8 cellular contexts compared by ENCODE assay signal in the genomic region with DNA sequence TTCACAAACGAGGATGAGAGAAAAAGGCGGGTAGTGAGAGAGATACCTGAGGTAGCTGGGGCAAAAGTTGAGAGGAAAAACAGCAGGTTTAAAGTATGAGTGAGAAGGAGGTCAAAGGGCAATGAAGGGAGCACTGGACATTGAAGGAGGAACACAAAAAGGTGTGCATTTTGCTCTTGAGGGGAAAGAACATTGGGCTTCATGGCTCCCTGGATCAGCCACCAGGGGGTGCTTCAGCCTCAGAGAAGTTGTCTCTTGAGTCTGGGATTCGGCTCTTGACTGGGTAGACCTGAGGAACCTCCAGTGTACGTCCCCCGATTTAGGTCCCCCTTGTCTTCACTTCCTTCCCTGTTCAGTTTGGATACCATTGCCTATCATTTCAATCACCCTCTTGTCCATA.
DNase-seq lines count a peak whose midpoint lies in the region; ATAC-seq, FAIRE-seq and TF ChIP-seq lines count a peak whose summit lies in the region.

No MANE protein-coding gene starts in this region.

- peak; percentile 78 to 92 for TF ChIP-seq RAD21 in K562 (CRISPR knock-in tag; conservative IDR thresholded peaks at IDR 0.05 in 1 of 2, IDR thresholded peaks at IDR 0.05 in 1 of 2)

- ATAC-seq in K562, result peak; percentile 95

- DNase-seq in CD14-positive monocyte (ENCODE audit: low spot score), result no peak
- DNase-seq in HCEC 1CT, result peak; percentile 54
- peak; percentile 11 for DNase-seq in RKO (ENCODE audit: low spot score)
- peak; percentile 42 to 66 (median 56) for DNase-seq in K562 (ENCODE audit: extremely low read depth in 1 of 4, low spot score in 3 of 4)
- DNase-seq in keratinocyte (ENCODE audit: low read depth, low spot score), result no peak
- DNase-seq in stimulated activated CD8-positive, alpha-beta memory T cell treated with anti-CD3 and anti-CD28 coated beads, Interleukin-4, amount 100 ng/mL, for 24 hours (ENCODE audit: low read depth), result peak; percentile 10
- DNase-seq in occipital lobe (lab: John Stamatoyannopoulos, UW), result no peak
- DNase-seq in activated T-helper 2 cell treated with anti-CD3 and anti-CD28 coated beads, Interferon-gamma antibody, Interleukin-2, Interleukin-4, amounts not matched to agents 10 μg/mL and 5 μg/mL and 100 μg/mL, durations not matched to agents 14 hours and 24 hours and 36 hours (ENCODE audit: low spot score), result no peak

- H3K27ac Mint-ChIP-seq in CD14-positive monocyte, result no peak overlapping the region
- H3K27ac Mint-ChIP-seq in activated T-helper 2 cell treated with anti-CD3 and anti-CD28 coated beads, Interferon-gamma antibody, Interleukin-2, Interleukin-4, amounts not matched to agents 10 μg/mL and 5 μg/mL and 100 μg/mL, durations not matched to agents 14 hours and 24 hours and 36 hours, result no peak overlapping the region

- H3K27me3 Mint-ChIP-seq in CD14-positive monocyte (ENCODE audit: low read depth in 3 of 3), result peaks cover 9 to 22% (median 20%) of the 10 kb centered on the region in 3 donors
- peaks cover 23% of the 10 kb centered on the region for H3K27me3 Mint-ChIP-seq in activated T-helper 2 cell treated with anti-CD3 and anti-CD28 coated beads, Interferon-gamma antibody, Interleukin-2, Interleukin-4, amounts not matched to agents 10 μg/mL and 5 μg/mL and 100 μg/mL, durations not matched to agents 14 hours and 24 hours and 36 hours (ENCODE audit: low read depth)

- TF ChIP-seq CTCF in CD14-positive monocyte (IDR thresholded peaks at IDR 0.05) (peak; percentile 66), K562 (IDR thresholded peaks at IDR 0.05 in 2 of 3, conservative IDR thresholded peaks at IDR 0.05 in 1 of 3; ENCODE audit: insufficient read depth in 2 of 3, low read depth in 1 of 3, low read length in 3 of 3) (peak; percentile 76 to 87 (median 86)), keratinocyte (optimal IDR thresholded peaks at IDR 0.05 in 1 of 3, IDR thresholded peaks at IDR 0.05 in 1 of 3, conservative IDR thresholded peaks at IDR 0.05 in 1 of 3; ENCODE audit: extremely low read depth in 1 of 3, insufficient read depth in 2 of 3, low read length in 3 of 3) (peak; percentile 87 to 91 (median 88))

- no peaks in the 10 kb centered on the region for H4K20me1 ChIP-seq in K562 (replicated peaks; ENCODE audit: control insufficient read depth, insufficient read depth, low read length)
- H4K20me1 ChIP-seq in keratinocyte (ENCODE audit: control insufficient read depth, extremely low read depth, insufficient read depth, low read length), result no peaks in the 10 kb centered on the region

- no peak overlapping the region for H3K4me3 Mint-ChIP-seq in CD14-positive monocyte
- H3K4me3 Mint-ChIP-seq in activated T-helper 2 cell treated with anti-CD3 and anti-CD28 coated beads, Interferon-gamma antibody, Interleukin-2, Interleukin-4, amounts not matched to agents 10 μg/mL and 5 μg/mL and 100 μg/mL, durations not matched to agents 14 hours and 24 hours and 36 hours (ENCODE audit: low read depth), result no peak overlapping the region

- H3K9me1 ChIP-seq in K562 (ENCODE audit: control insufficient read depth, insufficient read depth, low read length) (no peaks in the 10 kb centered on the region), keratinocyte (ENCODE audit: control insufficient read depth, extremely low read depth, insufficient read depth, low read length) (no peaks in the 10 kb centered on the region)

- POLR2A ChIA-PET in K562 (lab: Yijun Ruan, JAX), result no interaction called here

- H2AFZ ChIP-seq in K562 (ENCODE audit: low read depth, low read length) (no peak overlapping the region), keratinocyte (ENCODE audit: control insufficient read depth, low read length) (no peak overlapping the region)

- TF ChIP-seq EP300 in K562 (IDR thresholded peaks at IDR 0.05; ENCODE audit: low read length), result no peak

- no peaks in the 10 kb centered on the region for H3K36me3 ChIP-seq in K562 (ENCODE audit: control insufficient read depth, insufficient read depth, low read length)
- H3K36me3 ChIP-seq in keratinocyte (ENCODE audit: control insufficient read depth in 2 of 2, extremely low read depth in 1 of 2, insufficient read depth in 2 of 2, low read length in 2 of 2), result no peaks in the 10 kb centered on the region

- H3K4me3 ChIP-seq in K562 (no peak overlapping the region), keratinocyte (ENCODE audit: control insufficient read depth in 2 of 3, extremely low read depth in 1 of 3, insufficient read depth in 2 of 3, low read depth in 1 of 3, low read length in 3 of 3) (no peak overlapping the region)

- H3K27ac ChIP-seq in K562 (ENCODE audit: extremely low read depth, low read depth, low read length) (no peak overlapping the region), keratinocyte (ENCODE audit: control insufficient read depth, insufficient read depth, low read length) (no peak overlapping the region)

- H3K9me3 ChIP-seq in K562 (replicated peaks; ENCODE audit: control insufficient read depth, insufficient read depth, low read depth, low read length) (no peaks in the 10 kb centered on the region), keratinocyte (ENCODE audit: control insufficient read depth, low read depth, low read length) (no peaks in the 10 kb centered on the region)

- H3K9ac ChIP-seq in K562 (ENCODE audit: insufficient read depth in 1 of 2, low read depth in 2 of 2, low read length in 2 of 2) (no peak overlapping the region), keratinocyte (ENCODE audit: control insufficient read depth, extremely low read depth, insufficient read depth, low read length) (no peak overlapping the region)

- 0% methylated on average over 5 of the region's 5 CpGs for WGBS in K562 (ENCODE audit: insufficient coverage, low coverage, missing lambda C conversion rate)

- intact Hi-C loops in CD14-positive monocyte (cut with micrococcal nuclease) (no loop called here), K562 (cut with micrococcal nuclease) (loop anchor here (1.0 to 5.0 kb wide), 3 partner anchors 68 to 1483 kb away; no protein-coding TSS in a partner anchor)
- intact Hi-C loops in activated T-helper 2 cell treated with anti-CD3 and anti-CD28 coated beads, Interferon-gamma antibody, Interleukin-2, Interleukin-4, amounts not matched to agents 10 μg/mL and 5 μg/mL and 100 μg/mL, durations not matched to agents 14 hours and 24 hours and 36 hours (cut with micrococcal nuclease), result loop anchor here (5.0 kb wide), 1 partner anchor 68 kb away; no protein-coding TSS in a partner anchor

- H3K4me2 ChIP-seq in K562 (ENCODE audit: insufficient read depth, low read length) (no peak overlapping the region), keratinocyte (ENCODE audit: control insufficient read depth, extremely low read depth, insufficient read depth, low read depth, low read length) (no peak overlapping the region)

- FAIRE-seq in K562 (lab: Jason Lieb, UNC) (peak; percentile 90), keratinocyte (lab: Jason Lieb, UNC) (peak; percentile 78)

- no peaks in the 10 kb centered on the region; a peak in 2 of 5 replicates for H3K27me3 ChIP-seq in K562 (ENCODE audit: control insufficient read depth in 2 of 2, insufficient read depth in 2 of 2, low read length in 2 of 2)
- H3K27me3 ChIP-seq in keratinocyte (ENCODE audit: control insufficient read depth, extremely low read depth, insufficient read depth, low read length), result no peaks in the 10 kb centered on the region

- in situ Hi-C loops in K562 (cut with MboI), result no loop called here

- no peaks in the 10 kb centered on the region for H3K36me3 Mint-ChIP-seq in CD14-positive monocyte
- no peaks in the 10 kb centered on the region for H3K36me3 Mint-ChIP-seq in activated T-helper 2 cell treated with anti-CD3 and anti-CD28 coated beads, Interferon-gamma antibody, Interleukin-2, Interleukin-4, amounts not matched to agents 10 μg/mL and 5 μg/mL and 100 μg/mL, durations not matched to agents 14 hours and 24 hours and 36 hours (ENCODE audit: low read depth)

- CTCF ChIA-PET in K562 (lab: Yijun Ruan, JAX; ENCODE audit: low intra/inter-chr PET ratio), result interaction anchor here (0.9 to 2.2 kb wide), 3 partner anchors 67 to 1481 kb away, joined by 4 to 19 read pairs (median 4); no protein-coding TSS in a partner anchor

- no peaks in the 10 kb centered on the region for H3K4me1 Mint-ChIP-seq in CD14-positive monocyte
- no peaks in the 10 kb centered on the region for H3K4me1 Mint-ChIP-seq in activated T-helper 2 cell treated with anti-CD3 and anti-CD28 coated beads, Interferon-gamma antibody, Interleukin-2, Interleukin-4, amounts not matched to agents 10 μg/mL and 5 μg/mL and 100 μg/mL, durations not matched to agents 14 hours and 24 hours and 36 hours (ENCODE audit: low read depth)

- H3K79me2 ChIP-seq in K562 (ENCODE audit: control insufficient read depth, insufficient read depth, low read length) (no peaks in the 10 kb centered on the region), keratinocyte (ENCODE audit: control insufficient read depth, insufficient read depth, low read length) (no peaks in the 10 kb centered on the region)

- dilution Hi-C loops in keratinocyte (cut with MboI; ENCODE audit: extremely low pct_ligation_motif_present, low sequenced_read_pairs), result no loop called here

- TF ChIP-seq POLR2A in K562 (conservative IDR thresholded peaks at IDR 0.05), result no peak

- no peaks in the 10 kb centered on the region for H3K9me3 Mint-ChIP-seq in CD14-positive monocyte
- H3K9me3 Mint-ChIP-seq in activated T-helper 2 cell treated with anti-CD3 and anti-CD28 coated beads, Interferon-gamma antibody, Interleukin-2, Interleukin-4, amounts not matched to agents 10 μg/mL and 5 μg/mL and 100 μg/mL, durations not matched to agents 14 hours and 24 hours and 36 hours, result no peaks in the 10 kb centered on the region

- no TSS peak for BruUV-seq in K562 (replicated peaks; lab: Mats Ljungman, UMichigan)

- no peaks in the 10 kb centered on the region for H3K4me1 ChIP-seq in K562 (replicated peaks in 1 of 2; ENCODE audit: control insufficient read depth in 2 of 2, insufficient read depth in 2 of 2, low read length in 2 of 2)
- peaks cover 15% of the 10 kb centered on the region for H3K4me1 ChIP-seq in keratinocyte (ENCODE audit: control insufficient read depth, extremely low read depth, insufficient read depth, low read length)

TF ChIP-seq in K562, 482 proteins besides CTCF, POLR2A, EP300 and RAD21 (continues in another document):
- TF ChIP-seq NCOR1 (IDR thresholded peaks at IDR 0.05) (no peak), STAG1 (CRISPR knock-in tag; IDR thresholded peaks at IDR 0.05; ENCODE audit: borderline replicate concordance) (peak; percentile 53; the same call in 1 of the 2 replicates), YY1 (IDR thresholded peaks at IDR 0.05; ENCODE audit: borderline replicate concordance in 1 of 3, control insufficient read depth in 1 of 3, extremely low read depth in 1 of 3, insufficient read depth in 3 of 3, insufficient read length in 1 of 3, insufficient replicate concordance in 2 of 3, low read depth in 1 of 3, low read length in 2 of 3) (peak in 1 of 3 experiments; percentile 35), ARID2 (IDR thresholded peaks at IDR 0.05) (0 out of 2 replicates have a peak, but pooled peaks have one; percentile 34), ZNF239 (CRISPR knock-in tag; IDR thresholded peaks at IDR 0.05) (peak; percentile 82), MTA2 (IDR thresholded peaks at IDR 0.05; ENCODE audit: low read depth) (no peak), RBM39 (optimal IDR thresholded peaks at IDR 0.05; ENCODE audit: low read depth, low read length) (no peak), ZBTB17 (CRISPR knock-in tag; IDR thresholded peaks at IDR 0.05) (peak; percentile 81), MAFG (tag; conservative IDR thresholded peaks at IDR 0.05) (no peak)

Comparison
In these comparisons a context has a peak if more than half of its experiments do, and no peak if none do; other contexts are left out.
1. DNase-seq: peak in HCEC 1CT (single experiment), RKO (single experiment), K562 (4 of 4) and stimulated activated CD8-positive, alpha-beta memory T cell treated with anti-CD3 and anti-CD28 coated beads, Interleukin-4, amount 100 ng/mL, for 24 hours (single experiment); none in CD14-positive monocyte (single experiment), keratinocyte (single experiment), occipital lobe (single experiment) and activated T-helper 2 cell treated with anti-CD3 and anti-CD28 coated beads, Interferon-gamma antibody, Interleukin-2, Interleukin-4, amounts not matched to agents 10 μg/mL and 5 μg/mL and 100 μg/mL, durations not matched to agents 14 hours and 24 hours and 36 hours (single experiment).
2. intact Hi-C loops: an anchor here in K562 (1.0 to 5.0 kb wide) and activated T-helper 2 cell treated with anti-CD3 and anti-CD28 coated beads, Interferon-gamma antibody, Interleukin-2, Interleukin-4, amounts not matched to agents 10 μg/mL and 5 μg/mL and 100 μg/mL, durations not matched to agents 14 hours and 24 hours and 36 hours (5.0 kb wide); none called in CD14-positive monocyte.
3. Peak in every context shown above with its lines, with median percentiles within 50 percentile points of each other: CTCF ChIP-seq.